2 cellular contexts compared by ENCODE assay signal in the genomic region with DNA sequence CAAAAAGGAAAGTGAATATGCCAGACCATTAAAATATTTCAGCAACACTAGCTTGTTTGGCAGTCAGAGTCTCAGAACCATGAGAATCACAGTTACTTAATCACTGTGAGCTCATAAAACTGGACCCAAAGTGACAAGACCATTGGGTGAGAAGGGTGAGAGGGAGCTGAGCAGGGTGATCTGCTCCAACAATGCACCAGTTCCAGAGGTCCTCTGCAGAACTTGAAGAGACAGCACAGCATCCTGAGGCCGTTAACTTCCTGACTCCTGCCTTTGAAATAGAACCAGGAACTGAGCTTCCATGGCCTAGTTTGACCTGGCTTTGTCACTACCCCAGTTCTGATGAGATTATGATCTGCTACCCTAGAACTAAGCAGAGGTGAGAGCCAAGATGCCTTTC.
TF ChIP-seq lines count a peak whose summit lies in the region.

No MANE protein-coding gene starts in this region.

TF ChIP-seq in liver, 16 proteins besides CTCF, POLR2A, EP300 and RAD21 (continued from another document):
- peak in 1 of 2 donors; percentile 31 for TF ChIP-seq HNF4A (conservative IDR thresholded peaks at IDR 0.05)
- TF ChIP-seq HNF4G (IDR thresholded peaks at IDR 0.05) = no peak
TF ChIP-seq in liver: peak in this region for 1.

TF ChIP-seq in HepG2, 621 proteins besides CTCF, POLR2A, EP300 and RAD21 (continued from another document):
- TF ChIP-seq RBM22 (optimal IDR thresholded peaks at IDR 0.05; ENCODE audit: low read length) = no peak
- no peak for TF ChIP-seq KDM1A (CRISPR knock-in tag; IDR thresholded peaks at IDR 0.05)
- no peak for TF ChIP-seq GZF1 (CRISPR knock-in tag; IDR thresholded peaks at IDR 0.05)
- no peak for TF ChIP-seq ZNF713 (CRISPR knock-in tag; IDR thresholded peaks at IDR 0.05)
- TF ChIP-seq ZFP36L1 (CRISPR knock-in tag; IDR thresholded peaks at IDR 0.05) = no peak
- TF ChIP-seq HMGXB3 (CRISPR knock-in tag; IDR thresholded peaks at IDR 0.05; ENCODE audit: borderline replicate concordance) = no peak
- no peak for TF ChIP-seq BRF2 (CRISPR knock-in tag; IDR thresholded peaks at IDR 0.05)
- TF ChIP-seq ZNF761 (CRISPR knock-in tag; conservative IDR thresholded peaks at IDR 0.05) = no peak
- no peak for TF ChIP-seq ZNF546 (CRISPR knock-in tag; conservative IDR thresholded peaks at IDR 0.05)
- no peak for TF ChIP-seq ATF5 (CRISPR knock-in tag; IDR thresholded peaks at IDR 0.05; ENCODE audit: low read depth)
- no peak for TF ChIP-seq RELA (CRISPR knock-in tag; IDR thresholded peaks at IDR 0.05)
- no peak for TF ChIP-seq ZNF749 (CRISPR knock-in tag; IDR thresholded peaks at IDR 0.05; ENCODE audit: borderline replicate concordance)
- TF ChIP-seq MIER2 (CRISPR knock-in tag; IDR thresholded peaks at IDR 0.05) = no peak
- no peak for TF ChIP-seq AHDC1 (CRISPR knock-in tag; IDR thresholded peaks at IDR 0.05; ENCODE audit: borderline replicate concordance)
- no peak for TF ChIP-seq MXI1 (IDR thresholded peaks at IDR 0.05; ENCODE audit: borderline replicate concordance, low read depth, low read length)
- TF ChIP-seq, protein P1, sequence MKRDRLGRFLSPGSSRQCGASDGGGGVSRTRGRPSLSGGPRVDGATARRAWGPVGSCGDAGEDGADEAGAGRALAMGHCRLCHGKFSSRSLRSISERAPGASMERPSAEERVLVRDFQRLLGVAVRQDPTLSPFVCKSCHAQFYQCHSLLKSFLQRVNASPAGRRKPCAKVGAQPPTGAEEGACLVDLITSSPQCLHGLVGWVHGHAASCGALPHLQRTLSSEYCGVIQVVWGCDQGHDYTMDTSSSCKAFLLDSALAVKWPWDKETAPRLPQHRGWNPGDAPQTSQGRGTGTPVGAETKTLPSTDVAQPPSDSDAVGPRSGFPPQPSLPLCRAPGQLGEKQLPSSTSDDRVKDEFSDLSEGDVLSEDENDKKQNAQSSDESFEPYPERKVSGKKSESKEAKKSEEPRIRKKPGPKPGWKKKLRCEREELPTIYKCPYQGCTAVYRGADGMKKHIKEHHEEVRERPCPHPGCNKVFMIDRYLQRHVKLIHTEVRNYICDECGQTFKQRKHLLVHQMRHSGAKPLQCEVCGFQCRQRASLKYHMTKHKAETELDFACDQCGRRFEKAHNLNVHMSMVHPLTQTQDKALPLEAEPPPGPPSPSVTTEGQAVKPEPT (CRISPR knock-in tag; IDR thresholded peaks at IDR 0.05; ENCODE audit: low read depth) = no peak
- TF ChIP-seq THYN1 (CRISPR knock-in tag; IDR thresholded peaks at IDR 0.05; ENCODE audit: borderline replicate concordance, low read depth) = no peak
TF ChIP-seq in HepG2: peak in this region for 0.
